In the genomic region with DNA sequence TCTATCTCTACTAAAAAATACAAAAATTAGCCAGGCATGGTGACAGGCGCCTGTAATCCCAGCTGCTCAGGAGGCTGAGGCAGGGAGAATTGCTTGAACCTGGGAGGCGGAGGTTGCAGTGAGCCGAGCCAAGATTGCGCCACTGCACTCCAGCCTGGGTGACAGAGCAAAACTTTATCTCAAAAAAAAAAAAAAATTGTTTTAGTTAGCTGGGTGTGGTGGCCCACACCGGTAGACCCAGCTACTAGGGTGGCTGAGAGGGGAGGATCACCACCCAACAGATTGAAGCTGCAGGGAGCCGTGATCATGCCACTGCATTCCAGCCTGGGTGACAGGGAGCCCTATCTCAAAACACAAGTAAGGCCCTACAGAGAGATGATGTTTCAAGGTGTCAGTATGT, we compare ENCODE assay signal across 8 cellular contexts. TPM values are rescaled to one million over a fixed set of nuclear protein-coding genes. Genes with fewer than 3 reads are reported as not detected.
DNase-seq lines count a peak whose midpoint lies in the region; ATAC-seq and TF ChIP-seq lines count a peak whose summit lies in the region.
"Not testable (repeated sequence)": the region's sequence is repeated elsewhere in the genome, so short reads cannot be mapped to it uniquely, and the experiment has no call there.

No MANE protein-coding gene starts in this region.

- not testable (repeated sequence) for TF ChIP-seq CTCF in SU-DHL-6 (IDR thresholded peaks at IDR 0.05; ENCODE audit: insufficient read depth, low read length, poor library complexity, severe bottlenecking); cardiac fibroblast (IDR thresholded peaks at IDR 0.05; ENCODE audit: low read depth, low read length); right atrium auricular region (IDR thresholded peaks at IDR 0.05)

- H3K4me3 ChIP-seq in BLaER1 treated with 17β-estradiol and CSF1 and Interleukin-3, amounts not matched to agents 10 nM and 100 nM = peak overlapping the region; percentile 75 to 98 (median 88); a peak in 18 of 20 replicates
- peak overlapping the region; percentile 0; the same call in 1 of the 2 replicates for H3K4me3 ChIP-seq in HUES6 (ENCODE audit: low read depth, low read length)
- not testable (repeated sequence) for H3K4me3 ChIP-seq in SU-DHL-6 (ENCODE audit: insufficient read depth, low read length, poor library complexity, severe bottlenecking); right atrium auricular region
- H3K4me3 ChIP-seq in cardiac fibroblast (replicated peaks in 1 of 2; ENCODE audit: low read depth in 2 of 2, low read length in 2 of 2) = peak overlapping the region; percentile 15 to 98

- H3K9me3 ChIP-seq in BLaER1 treated with 17β-estradiol and CSF1 and Interleukin-3, amounts not matched to agents 10 nM and 100 nM (replicated peaks in 1 of 11); HUES6 (ENCODE audit: control insufficient read depth, insufficient read depth, low read depth, low read length); SU-DHL-6 (ENCODE audit: insufficient read depth, low read length); right atrium auricular region: not testable (repeated sequence)

- peak overlapping the region; percentile 87 to 99 (median 94) for H3K4me2 ChIP-seq in BLaER1 treated with 17β-estradiol and CSF1 and Interleukin-3, amounts not matched to agents 10 nM and 100 nM
- H3K4me2 ChIP-seq in SU-DHL-6 (ENCODE audit: low read depth, low read length, poor library complexity, severe bottlenecking) = peak overlapping the region; percentile 90

- H3K4me3 Mint-ChIP-seq in activated T-helper 17 cell treated with anti-CD3 and anti-CD28 coated beads, Interleukin-2, amount 50 U/mL, for 72 hours = peak overlapping the region; percentile 93
- peak overlapping the region in 5 of 10 donors; percentile 22 to 100 (median 98) for H3K4me3 Mint-ChIP-seq in naive thymus-derived CD8-positive, alpha-beta T cell
- peak overlapping the region; percentile 2 to 89 for H3K4me3 Mint-ChIP-seq in stimulated activated naive B cell treated with anti-CD40 and anti-IgM and Interleukin-4, amounts not matched to agents 10 μg/mL and 1 μg/mL and 100 μg/mL, for 72 hours

- not testable (repeated sequence) for DNase-seq in cardiac fibroblast (ENCODE audit: low read depth in 2 of 2); naive thymus-derived CD8-positive, alpha-beta T cell; stimulated activated naive B cell treated with anti-CD40 and anti-IgM and Interleukin-4, amounts not matched to agents 10 μg/mL and 1 μg/mL and 100 μg/mL, for 72 hours
- DNase-seq in right atrium auricular region (ENCODE audit: low spot score) = peak; percentile 56

- H3K36me3 ChIP-seq in BLaER1 treated with 17β-estradiol and CSF1 and Interleukin-3, amounts not matched to agents 10 nM and 100 nM = peaks cover 30 to 52% (median 45%) of the 10 kb centered on the region in 11 experiments; a peak in 21 of 22 replicates
- peaks cover 43% of the 10 kb centered on the region for H3K36me3 ChIP-seq in HUES6 (ENCODE audit: control insufficient read depth, insufficient read depth, low read length)
- not testable (repeated sequence) for H3K36me3 ChIP-seq in SU-DHL-6 (ENCODE audit: low read length)
- H3K36me3 ChIP-seq in right atrium auricular region = peaks cover 17% of the 10 kb centered on the region

- peaks cover 67% of the 10 kb centered on the region for H3K36me3 Mint-ChIP-seq in activated T-helper 17 cell treated with anti-CD3 and anti-CD28 coated beads, Interleukin-2, amount 50 U/mL, for 72 hours (ENCODE audit: low read depth)
- peaks cover 0 to 16% (median 0%) of the 10 kb centered on the region in 3 donors for H3K36me3 Mint-ChIP-seq in naive thymus-derived CD8-positive, alpha-beta T cell
- peaks cover 20 to 35% of the 10 kb centered on the region in 2 donors for H3K36me3 Mint-ChIP-seq in stimulated activated naive B cell treated with anti-CD40 and anti-IgM and Interleukin-4, amounts not matched to agents 10 μg/mL and 1 μg/mL and 100 μg/mL, for 72 hours

- peak overlapping the region in 9 of 11 experiments; percentile 11 to 99 (median 97); a peak in 15 of 22 replicates for H3K27ac ChIP-seq in BLaER1 treated with 17β-estradiol and CSF1 and Interleukin-3, amounts not matched to agents 10 nM and 100 nM
- not testable (repeated sequence) for H3K27ac ChIP-seq in HUES6 (ENCODE audit: low read depth, low read length); SU-DHL-6 (ENCODE audit: low read depth, low read length)
- H3K27ac ChIP-seq in right atrium auricular region = peak overlapping the region in 1 of 2 donors; percentile 94

- POLR2A ChIA-PET in naive thymus-derived CD8-positive, alpha-beta T cell (lab: Charles Lee) = interaction anchor here (0.6 kb wide), 1 partner anchor 113 kb away, joined by 8 read pairs; the partner anchor contains the start of gene DCAF1

- not testable (repeated sequence) for H3K9me2 ChIP-seq in SU-DHL-6 (replicated peaks; ENCODE audit: insufficient read depth, low read length)

- H3K9ac ChIP-seq in BLaER1 treated with 17β-estradiol and CSF1 and Interleukin-3, amounts not matched to agents 10 nM and 100 nM = peak overlapping the region; percentile 93 to 99 (median 98)
- H3K9ac ChIP-seq in HUES6 (ENCODE audit: low read length) = not testable (repeated sequence)
- H3K9ac ChIP-seq in SU-DHL-6 (ENCODE audit: low read length) = peak overlapping the region; percentile 90

- H3F3A ChIP-seq in SU-DHL-6 (ENCODE audit: insufficient read depth) = peaks cover 47% of the 10 kb centered on the region

- not testable (repeated sequence) for ATAC-seq in activated T-helper 17 cell treated with anti-CD3 and anti-CD28 coated beads, Interleukin-2, amount 50 U/mL, for 72 hours (replicated peaks); naive thymus-derived CD8-positive, alpha-beta T cell; stimulated activated naive B cell treated with anti-CD40 and anti-IgM and Interleukin-4, amounts not matched to agents 10 μg/mL and 1 μg/mL and 100 μg/mL, for 72 hours (replicated peaks)

- not testable (repeated sequence) for H3K27me3 ChIP-seq in BLaER1 treated with 17β-estradiol and CSF1 and Interleukin-3, amounts not matched to agents 10 nM and 100 nM; HUES6 (ENCODE audit: control insufficient read depth, insufficient read depth, low read length); SU-DHL-6 (ENCODE audit: low read length); right atrium auricular region

- not testable (repeated sequence) for H2AFZ ChIP-seq in SU-DHL-6 (ENCODE audit: low read depth, low read length, severe bottlenecking)

- H3K4me1 Mint-ChIP-seq in activated T-helper 17 cell treated with anti-CD3 and anti-CD28 coated beads, Interleukin-2, amount 50 U/mL, for 72 hours = peaks cover 18% of the 10 kb centered on the region
- H3K4me1 Mint-ChIP-seq in naive thymus-derived CD8-positive, alpha-beta T cell = peaks cover 25 to 63% (median 58%) of the 10 kb centered on the region in 4 donors
- peaks cover 38 to 62% of the 10 kb centered on the region in 2 donors for H3K4me1 Mint-ChIP-seq in stimulated activated naive B cell treated with anti-CD40 and anti-IgM and Interleukin-4, amounts not matched to agents 10 μg/mL and 1 μg/mL and 100 μg/mL, for 72 hours

- H3K27me3 Mint-ChIP-seq in activated T-helper 17 cell treated with anti-CD3 and anti-CD28 coated beads, Interleukin-2, amount 50 U/mL, for 72 hours; naive thymus-derived CD8-positive, alpha-beta T cell; stimulated activated naive B cell treated with anti-CD40 and anti-IgM and Interleukin-4, amounts not matched to agents 10 μg/mL and 1 μg/mL and 100 μg/mL, for 72 hours: not testable (repeated sequence)

- peaks cover 57 to 70% (median 63%) of the 10 kb centered on the region in 10 experiments for H3K4me1 ChIP-seq in BLaER1 treated with 17β-estradiol and CSF1 and Interleukin-3, amounts not matched to agents 10 nM and 100 nM
- H3K4me1 ChIP-seq in HUES6 (ENCODE audit: control insufficient read depth, insufficient read depth, low read length) = peaks cover 29% of the 10 kb centered on the region
- H3K4me1 ChIP-seq in right atrium auricular region = peaks cover 0 to 71% of the 10 kb centered on the region in 2 donors

- not testable (repeated sequence) for H3K9me3 Mint-ChIP-seq in activated T-helper 17 cell treated with anti-CD3 and anti-CD28 coated beads, Interleukin-2, amount 50 U/mL, for 72 hours; naive thymus-derived CD8-positive, alpha-beta T cell; stimulated activated naive B cell treated with anti-CD40 and anti-IgM and Interleukin-4, amounts not matched to agents 10 μg/mL and 1 μg/mL and 100 μg/mL, for 72 hours

- peak overlapping the region; percentile 18 for H3K27ac Mint-ChIP-seq in activated T-helper 17 cell treated with anti-CD3 and anti-CD28 coated beads, Interleukin-2, amount 50 U/mL, for 72 hours
- H3K27ac Mint-ChIP-seq in naive thymus-derived CD8-positive, alpha-beta T cell = peak overlapping the region in 7 of 10 donors; percentile 1 to 99 (median 50)
- not testable (repeated sequence) for H3K27ac Mint-ChIP-seq in stimulated activated naive B cell treated with anti-CD40 and anti-IgM and Interleukin-4, amounts not matched to agents 10 μg/mL and 1 μg/mL and 100 μg/mL, for 72 hours

- H4K20me1 ChIP-seq in BLaER1 treated with 17β-estradiol and CSF1 and Interleukin-3, amounts not matched to agents 10 nM and 100 nM = peaks cover 48 to 58% (median 53%) of the 10 kb centered on the region in 11 experiments; a peak in 21 of 22 replicates
- not testable (repeated sequence) for H4K20me1 ChIP-seq in SU-DHL-6 (ENCODE audit: low read depth, low read length)

- peaks cover 37% of the 10 kb centered on the region for H3K79me2 ChIP-seq in SU-DHL-6 (ENCODE audit: insufficient read depth, low read length)

RNA-seq across cellular contexts. Expression of gene MANF, which starts 2.2 kb away (rescaled TPM):
- total RNA-seq in activated T-helper 17 cell treated with anti-CD3 and anti-CD28 coated beads, Interleukin-2, amount 50 U/mL, for 72 hours = 100 to 1,000 TPM in 1 of 2 donors, 10 to 100 TPM in 1; 76.4 to 157 TPM
- 10 to 100 TPM; 41.7 to 46.9 TPM for total RNA-seq in right atrium auricular region
- total RNA-seq in naive thymus-derived CD8-positive, alpha-beta T cell = 10 to 100 TPM; 51.1 to 56.2 TPM
- 10 to 100 TPM; 41.6 to 45.3 (median 44.4) TPM for polyA plus RNA-seq in naive thymus-derived CD8-positive, alpha-beta T cell

RNA-seq across cellular contexts. Expression of gene RBM15B, which starts 3.8 kb away (rescaled TPM):
- total RNA-seq in activated T-helper 17 cell treated with anti-CD3 and anti-CD28 coated beads, Interleukin-2, amount 50 U/mL, for 72 hours = 10 to 100 TPM; 14.6 to 29.8 TPM
- 10 to 100 TPM; 12.9 to 21.4 TPM for total RNA-seq in right atrium auricular region
- 10 to 100 TPM; 41.8 to 42.0 TPM for total RNA-seq in naive thymus-derived CD8-positive, alpha-beta T cell
- 10 to 100 TPM; 12.9 to 27.3 (median 14.2) TPM for polyA plus RNA-seq in naive thymus-derived CD8-positive, alpha-beta T cell
